In genomic region chr5:173598686-173599085, GRCh38 we compare ENCODE assay signal across 14 cellular contexts. TPM values are rescaled to one million over a fixed set of nuclear protein-coding genes. Genes with fewer than 3 reads are reported as not detected.
DNase-seq lines count a peak whose midpoint lies in the region; ATAC-seq and TF ChIP-seq lines count a peak whose summit lies in the region.
"Had no signal": no experiment of that assay in that cellular context is flagged by ENCODE, and none has a peak within 500 bp of the region (broad histone marks: within the 10 kb centered on the region; RNA-seq: fewer than 3 reads in every experiment).

No MANE protein-coding gene starts in this region.

- H2AK9ac ChIP-seq in IMR-90 (replicated peaks; ENCODE audit: low read depth, low read length, poor library complexity): peak overlapping the region; percentile 59

- H3K4me1 Mint-ChIP-seq in neural progenitor cell (no peaks in the 10 kb centered on the region), Calu3 (ENCODE audit: low read depth, unreplicated experiment) (no peaks in the 10 kb centered on the region)
- H3K4me1 Mint-ChIP-seq: CD14-positive monocyte had no signal

- H3K9me3 Mint-ChIP-seq in neural progenitor cell: peaks cover 8% of the 10 kb centered on the region
- H3K9me3 Mint-ChIP-seq in Calu3 (ENCODE audit: low read depth, unreplicated experiment): peaks cover 2% of the 10 kb centered on the region

- H3K9me3 ChIP-seq in IMR-90 (ENCODE audit: control insufficient read depth, insufficient read depth, low read length) (no peaks in the 10 kb centered on the region), SJSA1 (replicated peaks) (no peaks in the 10 kb centered on the region), neural progenitor cell (ENCODE audit: low read depth) (no peaks in the 10 kb centered on the region), BE2C (no peaks in the 10 kb centered on the region)

- no peak overlapping the region for H3K4me2 ChIP-seq in IMR-90 (ENCODE audit: low read depth, low read length)
- no peak overlapping the region for H3K4me2 ChIP-seq in neural progenitor cell

- no peak overlapping the region for H2BK5ac ChIP-seq in IMR-90 (ENCODE audit: low read depth, low read length, poor library complexity, severe bottlenecking)

- H2BK15ac ChIP-seq in IMR-90 (ENCODE audit: low read depth, low read length): no peak overlapping the region

- H3K27me3 Mint-ChIP-seq in neural progenitor cell (ENCODE audit: insufficient read depth, low read depth) (peaks cover 5% of the 10 kb centered on the region), Calu3 (ENCODE audit: unreplicated experiment) (no peaks in the 10 kb centered on the region)
- H3K27me3 Mint-ChIP-seq: IgD-negative memory B cell had no signal

- intact Hi-C loops in IMR-90 (cut with micrococcal nuclease) (no loop called here), Calu3 (cut with micrococcal nuclease; ENCODE audit: unreplicated experiment) (no loop called here)

- peaks cover 4 to 12% of the 10 kb centered on the region in 2 experiments for H3K79me1 ChIP-seq in IMR-90 (ENCODE audit: low read depth in 1 of 2, low read length in 2 of 2)

- H3K14ac ChIP-seq in IMR-90 (replicated peaks; ENCODE audit: low read depth, low read length): no peak overlapping the region

- no peak overlapping the region for H3K18ac ChIP-seq in IMR-90 (ENCODE audit: low read depth, low read length)

- no peak overlapping the region for H3K56ac ChIP-seq in IMR-90 (ENCODE audit: extremely low read depth, insufficient read depth, low read length)

- H3K79me2 ChIP-seq in neural progenitor cell (ENCODE audit: low read depth): no peaks in the 10 kb centered on the region

- CTCF ChIA-PET in IMR-90 (lab: Yijun Ruan, JAX): interaction anchor here (1.2 kb wide), 1 partner anchor 17 kb away, joined by 3 read pairs; the partner anchor contains the start of gene BOD1
- CTCF ChIA-PET in Calu3 (lab: Charles Lee): no interaction called here

- H3K27me3 ChIP-seq in IMR-90 (ENCODE audit: control insufficient read depth, insufficient read depth, low read length): no peaks in the 10 kb centered on the region
- no peaks in the 10 kb centered on the region for H3K27me3 ChIP-seq in SJSA1 (replicated peaks)
- H3K27me3 ChIP-seq in neural progenitor cell: no peaks in the 10 kb centered on the region
- no peaks in the 10 kb centered on the region for H3K27me3 ChIP-seq in BE2C

- no peak overlapping the region for H4K5ac ChIP-seq in IMR-90 (ENCODE audit: low read depth, low read length)

- H3K4ac ChIP-seq in IMR-90 (ENCODE audit: low read depth, low read length): no peak overlapping the region

- dilution Hi-C loops in IMR-90 (cut with HindIII; ENCODE audit: low sequenced_read_pairs, unreplicated experiment): no loop called here

- H2BK120ac ChIP-seq in IMR-90 (ENCODE audit: low read depth, low read length): no peak overlapping the region

- no peak overlapping the region for H3K23ac ChIP-seq in IMR-90 (ENCODE audit: low read depth, low read length)

- H3K4me3 Mint-ChIP-seq in neural progenitor cell: no peak overlapping the region
- H3K4me3 Mint-ChIP-seq in Calu3 (ENCODE audit: low read depth, unreplicated experiment): no peak overlapping the region
- H3K4me3 Mint-ChIP-seq: CD14-positive monocyte; CD8-positive, alpha-beta T cell; IgD-negative memory B cell had no signal

- H3F3A ChIP-seq in neural progenitor cell (ENCODE audit: low read depth): no peaks in the 10 kb centered on the region

- H3K27ac Mint-ChIP-seq in neural progenitor cell: peak overlapping the region; percentile 42
- no peak overlapping the region for H3K27ac Mint-ChIP-seq in Calu3 (ENCODE audit: unreplicated experiment)
- H3K27ac Mint-ChIP-seq: CD8-positive, alpha-beta T cell had no signal

- H2AK5ac ChIP-seq in IMR-90 (ENCODE audit: low read depth, low read length): no peak overlapping the region

- no peak overlapping the region for H4K8ac ChIP-seq in IMR-90 (ENCODE audit: low read depth in 2 of 2, low read length in 2 of 2)

- BruUV-seq in IMR-90 (replicated peaks; lab: Mats Ljungman, UMichigan) (no TSS peak), Calu3 (replicated peaks; lab: Mats Ljungman, UMichigan) (no TSS peak)

- H3K4me3 ChIP-seq in IMR-90 (ENCODE audit: insufficient read depth, low read depth, low read length): no peak overlapping the region
- H3K4me3 ChIP-seq in SJSA1: no peak overlapping the region
- H3K4me3 ChIP-seq in neural progenitor cell: no peak overlapping the region
- H3K4me3 ChIP-seq in BE2C (ENCODE audit: low read depth, low read length): no peak overlapping the region

- H3K9ac ChIP-seq in IMR-90 (ENCODE audit: low read depth, low read length) (no peak overlapping the region), neural progenitor cell (no peak overlapping the region)

- peaks cover 5% of the 10 kb centered on the region for H3K36me3 Mint-ChIP-seq in neural progenitor cell
- peaks cover 9% of the 10 kb centered on the region for H3K36me3 Mint-ChIP-seq in Calu3 (ENCODE audit: insufficient read depth, unreplicated experiment)

- TF ChIP-seq CTCF in IMR-90 (conservative IDR thresholded peaks at IDR 0.05; ENCODE audit: low read depth, low read length) (no peak), neural progenitor cell (IDR thresholded peaks at IDR 0.05) (no peak), BE2C (IDR thresholded peaks at IDR 0.05; ENCODE audit: low read depth, low read length) (no peak), Calu3 (IDR thresholded peaks at IDR 0.05; ENCODE audit: unreplicated experiment) (no peak)

- WGBS in IMR-90 (ENCODE audit: extremely low coverage in 2 of 2, insufficient read length in 1 of 2), 2 experiments: no CpG with 5 or more reads among the region's 4 CpGs

- ATAC-seq in IMR-90 (ENCODE audit: low read depth) (no peak), esophagus mucosa (peak; percentile 13)
- ATAC-seq: CD8-positive, alpha-beta T cell had no signal

- H4K20me1 ChIP-seq in IMR-90 (ENCODE audit: insufficient read depth, low read length) (no peaks in the 10 kb centered on the region), neural progenitor cell (ENCODE audit: low read depth) (no peaks in the 10 kb centered on the region)

- no peak for TF ChIP-seq RAD21 in IMR-90 (IDR thresholded peaks at IDR 0.05; ENCODE audit: low read length)

- no peak for TF ChIP-seq POLR2A in IMR-90 (IDR thresholded peaks at IDR 0.05; ENCODE audit: low read depth, low read length)

- no peak overlapping the region for H2BK20ac ChIP-seq in IMR-90 (ENCODE audit: low read depth, low read length)

- DNase-seq in IMR-90: peak; percentile 17
- peak; percentile 95 to 97 for DNase-seq in SJSA1 (ENCODE audit: low read depth in 1 of 2, low spot score in 2 of 2)
- DNase-seq in neural progenitor cell (ENCODE audit: low spot score): no peak
- DNase-seq in BE2C: no peak
- no peak for DNase-seq in NCI-H226
- DNase-seq in Calu3: no peak
- DNase-seq: CD8-positive, alpha-beta T cell; COR-L47; DND-41; GF-D8; HCEC 1CT had no signal

- peaks cover 6% of the 10 kb centered on the region for H3K4me1 ChIP-seq in IMR-90 (ENCODE audit: control insufficient read depth, insufficient read depth, low read length)
- peaks cover 92% of the 10 kb centered on the region for H3K4me1 ChIP-seq in SJSA1 (replicated peaks)
- no peaks in the 10 kb centered on the region for H3K4me1 ChIP-seq in neural progenitor cell
- no peaks in the 10 kb centered on the region for H3K4me1 ChIP-seq in BE2C

- no peak overlapping the region for H3K27ac ChIP-seq in IMR-90 (ENCODE audit: insufficient read depth, low read length)
- peak overlapping the region; percentile 20 for H3K27ac ChIP-seq in SJSA1
- no peak overlapping the region for H3K27ac ChIP-seq in neural progenitor cell

- H2AFZ ChIP-seq in IMR-90 (replicated peaks; ENCODE audit: low read length, poor library complexity) (no peak overlapping the region), neural progenitor cell (replicated peaks) (no peak overlapping the region)

- in situ Hi-C loops in IMR-90 (cut with MboI; ENCODE audit: low sequenced_read_pairs): loop anchor here (25.0 kb wide), 2 partner anchors 436 to 886 kb away; no protein-coding TSS in a partner anchor

- H4K91ac ChIP-seq in IMR-90 (ENCODE audit: insufficient read depth, low read depth, low read length): no peak overlapping the region

- POLR2A ChIA-PET in IMR-90 (lab: Charles Lee; ENCODE audit: unreplicated experiment): no interaction called here

- H3K9me1 ChIP-seq in IMR-90 (ENCODE audit: insufficient read depth, low read length): peaks cover 16% of the 10 kb centered on the region

- peaks cover 3% of the 10 kb centered on the region for H3K36me3 ChIP-seq in IMR-90 (ENCODE audit: control insufficient read depth, insufficient read depth, low read length)
- no peaks in the 10 kb centered on the region for H3K36me3 ChIP-seq in SJSA1
- no peaks in the 10 kb centered on the region for H3K36me3 ChIP-seq in neural progenitor cell
- H3K36me3 ChIP-seq in BE2C: peaks cover 3% of the 10 kb centered on the region; the same call in 1 of the 2 replicates

TF ChIP-seq in IMR-90, 13 proteins besides CTCF, POLR2A, EP300 and RAD21 (continues in another document):
- TF ChIP-seq MXI1 (IDR thresholded peaks at IDR 0.05; ENCODE audit: borderline replicate concordance, low read depth, low read length) (no peak), CHD1 (IDR thresholded peaks at IDR 0.05; ENCODE audit: low read depth, low read length) (no peak), MAZ (IDR thresholded peaks at IDR 0.05; ENCODE audit: borderline replicate concordance, low read depth, low read length) (no peak), RCOR1 (IDR thresholded peaks at IDR 0.05; ENCODE audit: insufficient replicate concordance, low read length) (no peak), USF2 (IDR thresholded peaks at IDR 0.05; ENCODE audit: low read depth, low read length) (no peak), NFE2L2 (IDR thresholded peaks at IDR 0.05; ENCODE audit: low read depth, low read length) (no peak), SMC3 (IDR thresholded peaks at IDR 0.05; ENCODE audit: low read depth, low read length) (no peak)

RNA-seq across cellular contexts. Expression of gene BOD1, which starts 17.8 kb away (rescaled TPM):
- total RNA-seq in IMR-90 (2012; rRNA removed) (71.7 and 74.7 TPM in 2 replicates), esophagus mucosa (24.3 TPM), neural progenitor cell (ENCODE audit: low replicate concordance) (144 and 175 TPM in 2 replicates), Calu3 (2022) (87.4 and 92.8 TPM in 2 replicates)
- polyA plus RNA-seq in IMR-90 (2012; rRNA removed): 48.5 and 57.9 TPM in 2 replicates
- polyA plus RNA-seq in IMR-90 (2012; cell fraction: cytosol; rRNA removed): 24.1 and 26.3 TPM in 2 replicates
- 36.9 and 116 TPM in 2 replicates for polyA plus RNA-seq in IMR-90 (2012; cell fraction: nucleus; rRNA removed; ENCODE audit: low replicate concordance)
- total RNA-seq in SJSA1 (2014; rRNA removed; shearing (Covaris generic)): 112 and 128 TPM in 2 replicates
- 98.1 TPM for polyA plus RNA-seq in BE2C (2012; ENCODE audit: insufficient read depth, insufficient read length, low read depth)

Comparison
In these comparisons a context has a peak if more than half of its experiments do, and no peak if none do; other contexts are left out.
1. DNase-seq: peak in IMR-90 (single experiment) and SJSA1 (2 of 2); none in neural progenitor cell (single experiment), BE2C (single experiment), NCI-H226 (single experiment) and Calu3 (single experiment).